ENCODE assay signal across 26 cellular contexts in genomic region chr14:64932231-64932630, GRCh38. TPM values are rescaled to one million over a fixed set of nuclear protein-coding genes. Genes with fewer than 3 reads are reported as not detected.
"Had no signal": no experiment of that assay in that cellular context is flagged by ENCODE, and none has a peak within 500 bp of the region (broad histone marks: within the 10 kb centered on the region; RNA-seq: fewer than 3 reads in every experiment).

No MANE protein-coding gene starts in this region.

- ATAC-seq: activated CD4-positive, alpha-beta T cell treated with anti-CD3 and anti-CD28 coated beads for 36 hours; foreskin keratinocyte; heart right ventricle; left lung; pancreas had no signal

- H3K27ac ChIP-seq: foreskin keratinocyte, left lung, pancreas, spleen, testis had no signal

- H3K27me3 ChIP-seq: esophagus muscularis mucosa, foreskin keratinocyte, heart right ventricle, left lung, pancreas, right atrium auricular region, spleen, testis had no signal

- H3K4me1 ChIP-seq: foreskin keratinocyte, left lung had no signal

- H3K27ac Mint-ChIP-seq: activated CD4-positive, alpha-beta T cell treated with anti-CD3 and anti-CD28 coated beads for 36 hours; activated naive CD4-positive, alpha-beta T cell treated with anti-CD3 and anti-CD28 coated beads for 36 hours; dendritic cell treated with granulocyte-macrophage colony-stimulating factor and Interleukin-4, amounts not matched to agents 40 ng/mL and 50 ng/mL, for 4 days; T-helper 2 cell treated with Interferon-gamma antibody and Interleukin-4, amounts not matched to agents 5 μg/mL and 100 μg/mL, for 36 hours had no signal

- H3K4me3 Mint-ChIP-seq: activated CD4-positive, alpha-beta T cell treated with anti-CD3 and anti-CD28 coated beads for 36 hours; activated naive CD4-positive, alpha-beta T cell treated with anti-CD3 and anti-CD28 coated beads for 36 hours; dendritic cell treated with granulocyte-macrophage colony-stimulating factor and Interleukin-4, amounts not matched to agents 40 ng/mL and 50 ng/mL, for 4 days; naive B cell; neural crest cell; T-helper 2 cell treated with Interferon-gamma antibody and Interleukin-4, amounts not matched to agents 5 μg/mL and 100 μg/mL, for 36 hours had no signal

- DNase-seq: activated CD4-positive, alpha-beta T cell treated with anti-CD3 and anti-CD28 coated beads for 36 hours; activated CD4-positive, CD25-positive, alpha-beta regulatory T cell; activated CD8-positive, alpha-beta memory T cell treated with anti-CD3 and anti-CD28 coated beads for 24 hours; activated effector memory CD4-positive, alpha-beta T cell treated with Interleukin-2 at 50 U/mL for 16 hours; activated naive CD4-positive, alpha-beta T cell treated with anti-CD3 and anti-CD28 coated beads for 36 hours; amygdala; caudate nucleus; foreskin keratinocyte; heart right ventricle; kidney glomerular epithelial cell; left lung; mammary epithelial cell; naive B cell; nucleus accumbens; pancreas; spleen; stimulated activated naive CD4-positive, alpha-beta T cell; testis; trophoblast cell had no signal

- H3K4me3 ChIP-seq: esophagus muscularis mucosa, heart right ventricle, left lung, pancreas, right atrium auricular region, spleen, testis had no signal

- H3K9me3 ChIP-seq: esophagus muscularis mucosa, heart right ventricle, left lung, pancreas, right atrium auricular region, spleen, testis had no signal

- H3K27me3 Mint-ChIP-seq: activated CD4-positive, alpha-beta T cell treated with anti-CD3 and anti-CD28 coated beads for 36 hours; dendritic cell treated with granulocyte-macrophage colony-stimulating factor and Interleukin-4, amounts not matched to agents 40 ng/mL and 50 ng/mL, for 4 days; naive B cell had no signal

- H3K9me3 Mint-ChIP-seq: activated naive CD4-positive, alpha-beta T cell treated with anti-CD3 and anti-CD28 coated beads for 36 hours; dendritic cell treated with granulocyte-macrophage colony-stimulating factor and Interleukin-4, amounts not matched to agents 40 ng/mL and 50 ng/mL, for 4 days; naive B cell; neural crest cell; T-helper 2 cell treated with Interferon-gamma antibody and Interleukin-4, amounts not matched to agents 5 μg/mL and 100 μg/mL, for 36 hours had no signal

RNA-seq across cellular contexts. Expression of gene GPX2, which starts 10.3 kb away (rescaled TPM):
- total RNA-seq: activated CD4-positive, alpha-beta T cell treated with anti-CD3 and anti-CD28 coated beads for 36 hours; activated naive CD4-positive, alpha-beta T cell treated with anti-CD3 and anti-CD28 coated beads for 36 hours; esophagus muscularis mucosa; glomerular endothelial cell; heart right ventricle; neural crest cell; pulmonary artery endothelial cell; right atrium auricular region; spleen had no signal
- polyA plus RNA-seq: heart right ventricle had no signal
